In the genomic region with DNA sequence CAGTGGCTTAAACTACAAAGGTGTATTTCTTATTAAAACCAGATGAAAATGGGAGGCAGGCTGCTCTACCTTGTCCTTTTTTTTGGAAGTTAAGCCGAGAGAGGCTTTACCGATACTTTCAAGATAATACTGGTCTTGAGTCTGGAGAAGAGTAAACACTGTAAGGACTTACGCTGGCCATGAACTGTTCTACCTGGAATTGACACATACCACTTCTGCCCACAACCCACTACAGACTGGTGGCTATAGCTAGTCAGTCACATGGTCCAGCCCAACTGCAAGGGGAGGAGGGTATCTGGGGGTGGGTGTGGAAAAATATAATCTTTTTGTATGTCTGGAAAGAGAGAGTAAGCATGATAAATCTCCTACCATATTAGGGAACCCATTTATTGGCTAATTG, we compare ENCODE assay signal across 28 cellular contexts.
"Had no signal": no experiment of that assay in that cellular context is flagged by ENCODE, and none has a peak within 500 bp of the region (broad histone marks: within the 10 kb centered on the region; RNA-seq: fewer than 3 reads in every experiment).

No MANE protein-coding gene starts in this region.

- H3K27me3 Mint-ChIP-seq: naive thymus-derived CD4-positive, alpha-beta T cell; stimulated activated naive B cell treated with anti-CD40 and anti-IgM and Interleukin-4, amounts not matched to agents 10 μg/mL and 1 μg/mL and 100 μg/mL, for 72 hours had no signal

- DNase-seq: naive thymus-derived CD4-positive, alpha-beta T cell; natural killer cell; occipital lobe; ovary; posterior cingulate gyrus; psoas muscle; right cardiac atrium; right lobe of liver; sigmoid colon; small intestine; stimulated activated CD4-positive, alpha-beta T cell treated with anti-CD3 and anti-CD28 coated beads, Interleukin-15, amount 100 ng/mL, for 24 hours; stimulated activated CD4-positive, alpha-beta T cell treated with anti-CD3 and anti-CD28 coated beads, Interleukin-2, amount 100 ng/mL, for 24 hours; stimulated activated CD4-positive, alpha-beta T cell treated with anti-CD3 and anti-CD28 coated beads, Interleukin-2, amount 100 ng/mL, for 48 hours; stimulated activated CD4-positive, alpha-beta T cell treated with anti-CD3 and anti-CD28 coated beads, Interleukin-4, amount 100 ng/mL, for 24 hours; stimulated activated naive B cell treated with anti-CD40 and anti-IgM and Interleukin-4, amounts not matched to agents 10 μg/mL and 1 μg/mL and 100 μg/mL, for 72 hours; stimulated activated naive CD4-positive, alpha-beta T cell treated with Interleukin-2 at 50 U/mL for 16 hours; stomach; thyroid gland; trophoblast cell; uterus had no signal

- H3K36me3 Mint-ChIP-seq: natural killer cell; neural progenitor cell; stimulated activated naive B cell treated with anti-CD40 and anti-IgM and Interleukin-4, amounts not matched to agents 10 μg/mL and 1 μg/mL and 100 μg/mL, for 72 hours had no signal

- H3K4me3 Mint-ChIP-seq: naive thymus-derived CD4-positive, alpha-beta T cell; natural killer cell; neural progenitor cell; stimulated activated effector memory CD8-positive, alpha-beta T cell treated with anti-CD3 and anti-CD28 coated beads, Interleukin-12 subunit alpha, Interleukin-12 subunit beta, amount 100 ng/mL, for 72 hours; stimulated activated naive B cell treated with anti-CD40 and anti-IgM and Interleukin-4, amounts not matched to agents 10 μg/mL and 1 μg/mL and 100 μg/mL, for 72 hours had no signal

- H3K79me2 ChIP-seq: parathyroid adenoma had no signal

- FAIRE-seq: small intestine had no signal

- H3K9me3 Mint-ChIP-seq: naive thymus-derived CD4-positive, alpha-beta T cell; natural killer cell; nephron; neural progenitor cell; stimulated activated effector memory CD8-positive, alpha-beta T cell treated with anti-CD3 and anti-CD28 coated beads, Interleukin-12 subunit alpha, Interleukin-12 subunit beta, amount 100 ng/mL, for 72 hours; stimulated activated naive B cell treated with anti-CD40 and anti-IgM and Interleukin-4, amounts not matched to agents 10 μg/mL and 1 μg/mL and 100 μg/mL, for 72 hours had no signal

- ATAC-seq: naive thymus-derived CD4-positive, alpha-beta T cell; natural killer cell; psoas muscle; right cardiac atrium; right lobe of liver; stimulated activated effector memory CD8-positive, alpha-beta T cell treated with anti-CD3 and anti-CD28 coated beads, Interleukin-12 subunit alpha, Interleukin-12 subunit beta, amount 100 ng/mL, for 72 hours; stimulated activated naive B cell treated with anti-CD40 and anti-IgM and Interleukin-4, amounts not matched to agents 10 μg/mL and 1 μg/mL and 100 μg/mL, for 72 hours had no signal

- H3K4me2 ChIP-seq: neural progenitor cell had no signal

- H3K27ac ChIP-seq: neural progenitor cell, ovary, parathyroid adenoma, psoas muscle, right lobe of liver, sigmoid colon, thoracic aorta, thyroid gland, uterus had no signal

- H3K4me3 ChIP-seq: neural progenitor cell, ovary, psoas muscle, right lobe of liver, sigmoid colon, stomach, thoracic aorta, thyroid gland, tibial nerve, upper lobe of left lung, uterus had no signal

- H3K27ac Mint-ChIP-seq: natural killer cell; nephron; neural progenitor cell; progenitor cell of endocrine pancreas; stimulated activated effector memory CD8-positive, alpha-beta T cell treated with anti-CD3 and anti-CD28 coated beads, Interleukin-12 subunit alpha, Interleukin-12 subunit beta, amount 100 ng/mL, for 72 hours; stimulated activated naive B cell treated with anti-CD40 and anti-IgM and Interleukin-4, amounts not matched to agents 10 μg/mL and 1 μg/mL and 100 μg/mL, for 72 hours had no signal

- H2AFZ ChIP-seq: neural progenitor cell, parathyroid adenoma had no signal

- H3K9me3 ChIP-seq: ovary, psoas muscle, right lobe of liver, sigmoid colon, stomach, thoracic aorta, thyroid gland, tibial nerve, upper lobe of left lung, uterus had no signal

- H3K36me3 ChIP-seq: neural progenitor cell, ovary, right lobe of liver, sigmoid colon, stomach, thoracic aorta, thyroid gland, tibial nerve, upper lobe of left lung, uterus had no signal

- H3K27me3 ChIP-seq: neural progenitor cell, ovary, right lobe of liver, sigmoid colon, stomach, thyroid gland, tibial nerve, upper lobe of left lung, uterus had no signal

- H3K4me1 ChIP-seq: parathyroid adenoma, uterus had no signal
